Comparison of ENCODE assay signal across 10 cellular contexts in genomic region chr9:75455444-75455921, GRCh38.
A peak's percentile ranks its signal among the peaks of the same experiment; 100 is the strongest.
DNase-seq lines count a peak whose midpoint lies in the region; ATAC-seq lines count a peak whose summit lies in the region.
"Had no signal": no experiment of that assay in that cellular context is flagged by ENCODE, and none has a peak within 500 bp of the region (broad histone marks: within the 10 kb centered on the region; RNA-seq: fewer than 3 reads in every experiment).

No MANE protein-coding gene starts in this region.

- no peaks in the 10 kb centered on the region for H3K36me3 ChIP-seq in naive thymus-derived CD4-positive, alpha-beta T cell (ENCODE audit: control insufficient read depth in 2 of 3, insufficient read depth in 3 of 3, low read length in 3 of 3)

- H3K4me1 ChIP-seq in naive thymus-derived CD4-positive, alpha-beta T cell (ENCODE audit: control insufficient read depth in 2 of 2, insufficient read depth in 2 of 2, low read length in 2 of 2), result no peaks in the 10 kb centered on the region

- CTCF ChIA-PET in naive thymus-derived CD4-positive, alpha-beta T cell (lab: Charles Lee), result no interaction called here

- H3K9me3 Mint-ChIP-seq in naive thymus-derived CD4-positive, alpha-beta T cell, result peaks cover 0 to 2% (median 0%) of the 10 kb centered on the region in 11 donors
- H3K9me3 Mint-ChIP-seq in T-helper 2 cell treated with Interferon-gamma antibody and Interleukin-4, amounts not matched to agents 5 μg/mL and 100 μg/mL, for 36 hours, result no peaks in the 10 kb centered on the region

- ATAC-seq in GM18907 (IDR thresholded peaks at IDR 0.05; ENCODE audit: unreplicated experiment) (peak; percentile 99), HG02852 (IDR thresholded peaks at IDR 0.05; ENCODE audit: unreplicated experiment) (peak; percentile 97)
- ATAC-seq in naive thymus-derived CD4-positive, alpha-beta T cell, result peak; percentile 20
- ATAC-seq: activated CD8-positive, alpha-beta memory T cell treated with anti-CD3 and anti-CD28 coated beads, Interleukin-2, amount 10 ng/mL, durations not matched to agents 7 days and 5 days had no signal

- DNase-seq in NOMO-1 (lab: John Stamatoyannopoulos, UW; ENCODE audit: unreplicated experiment in 2 of 2), result peak; percentile 19 to 60
- no peak for DNase-seq in naive thymus-derived CD4-positive, alpha-beta T cell
- no peak for DNase-seq in T-helper 2 cell treated with Interferon-gamma antibody and Interleukin-4, amounts not matched to agents 5 μg/mL and 100 μg/mL, for 36 hours (ENCODE audit: low spot score)
- DNase-seq in GDM1 (lab: John Stamatoyannopoulos, UW), result no peak
- no peak for DNase-seq in HUDEP-2 (lab: John Stamatoyannopoulos, UW; ENCODE audit: unreplicated experiment in 76 of 76)
- no peak for DNase-seq in foreskin melanocyte
- DNase-seq: activated CD8-positive, alpha-beta memory T cell treated with anti-CD3 and anti-CD28 coated beads, Interleukin-2, amount 10 ng/mL, durations not matched to agents 7 days and 5 days; stimulated activated CD8-positive, alpha-beta memory T cell treated with anti-CD3 and anti-CD28 coated beads, Interleukin-4, amount 100 ng/mL, for 48 hours had no signal

- no peak overlapping the region for H3K4me3 Mint-ChIP-seq in naive thymus-derived CD4-positive, alpha-beta T cell
- H3K4me3 Mint-ChIP-seq in T-helper 2 cell treated with Interferon-gamma antibody and Interleukin-4, amounts not matched to agents 5 μg/mL and 100 μg/mL, for 36 hours, result no peak overlapping the region
- H3K4me3 Mint-ChIP-seq: activated CD8-positive, alpha-beta memory T cell treated with anti-CD3 and anti-CD28 coated beads, Interleukin-2, amount 10 ng/mL, durations not matched to agents 7 days and 5 days had no signal

- H3K4me3 ChIP-seq in naive thymus-derived CD4-positive, alpha-beta T cell (ENCODE audit: low read length), result no peak overlapping the region

- peaks cover 0 to 2% (median 0%) of the 10 kb centered on the region in 7 donors for H3K4me1 Mint-ChIP-seq in naive thymus-derived CD4-positive, alpha-beta T cell
- no peaks in the 10 kb centered on the region for H3K4me1 Mint-ChIP-seq in T-helper 2 cell treated with Interferon-gamma antibody and Interleukin-4, amounts not matched to agents 5 μg/mL and 100 μg/mL, for 36 hours (ENCODE audit: low read depth)
- H3K4me1 Mint-ChIP-seq: activated CD8-positive, alpha-beta memory T cell treated with anti-CD3 and anti-CD28 coated beads, Interleukin-2, amount 10 ng/mL, durations not matched to agents 7 days and 5 days had no signal

- intact Hi-C loops in naive thymus-derived CD4-positive, alpha-beta T cell (cut with micrococcal nuclease), result no loop called here

- POLR2A ChIA-PET in naive thymus-derived CD4-positive, alpha-beta T cell (lab: Charles Lee), result no interaction called here

- no peaks in the 10 kb centered on the region for H3K9me3 ChIP-seq in naive thymus-derived CD4-positive, alpha-beta T cell (ENCODE audit: control insufficient read depth in 2 of 3, low read length in 3 of 3)

- no peaks in the 10 kb centered on the region for H3K36me3 Mint-ChIP-seq in naive thymus-derived CD4-positive, alpha-beta T cell
- no peaks in the 10 kb centered on the region for H3K36me3 Mint-ChIP-seq in T-helper 2 cell treated with Interferon-gamma antibody and Interleukin-4, amounts not matched to agents 5 μg/mL and 100 μg/mL, for 36 hours (ENCODE audit: low read depth)
- H3K36me3 Mint-ChIP-seq: activated CD8-positive, alpha-beta memory T cell treated with anti-CD3 and anti-CD28 coated beads, Interleukin-2, amount 10 ng/mL, durations not matched to agents 7 days and 5 days had no signal

- no peak overlapping the region for H3K27ac Mint-ChIP-seq in naive thymus-derived CD4-positive, alpha-beta T cell
- no peak overlapping the region for H3K27ac Mint-ChIP-seq in T-helper 2 cell treated with Interferon-gamma antibody and Interleukin-4, amounts not matched to agents 5 μg/mL and 100 μg/mL, for 36 hours
- H3K27ac Mint-ChIP-seq: activated CD8-positive, alpha-beta memory T cell treated with anti-CD3 and anti-CD28 coated beads, Interleukin-2, amount 10 ng/mL, durations not matched to agents 7 days and 5 days had no signal

- no peak overlapping the region for H3K27ac ChIP-seq in naive thymus-derived CD4-positive, alpha-beta T cell (ENCODE audit: low read depth, low read length)

- H3K27me3 Mint-ChIP-seq in naive thymus-derived CD4-positive, alpha-beta T cell, result peaks cover 0 to 12% (median 6%) of the 10 kb centered on the region in 5 donors
- H3K27me3 Mint-ChIP-seq in T-helper 2 cell treated with Interferon-gamma antibody and Interleukin-4, amounts not matched to agents 5 μg/mL and 100 μg/mL, for 36 hours (ENCODE audit: low read depth), result no peaks in the 10 kb centered on the region
- H3K27me3 Mint-ChIP-seq: activated CD8-positive, alpha-beta memory T cell treated with anti-CD3 and anti-CD28 coated beads, Interleukin-2, amount 10 ng/mL, durations not matched to agents 7 days and 5 days had no signal

- H3K27me3 ChIP-seq in naive thymus-derived CD4-positive, alpha-beta T cell (ENCODE audit: control insufficient read depth in 2 of 2, insufficient read depth in 2 of 2, low read length in 2 of 2), result no peaks in the 10 kb centered on the region

Comparison
In these comparisons a context has a peak if more than half of its experiments do, and no peak if none do; other contexts are left out.
1. ATAC-seq: peak in every context shown above with its lines; median percentile 99 in GM18907; 97 in HG02852; 20 in naive thymus-derived CD4-positive, alpha-beta T cell.
2. DNase-seq: peak in NOMO-1 (2 of 2); none in naive thymus-derived CD4-positive, alpha-beta T cell (0 of 9), T-helper 2 cell treated with Interferon-gamma antibody and Interleukin-4, amounts not matched to agents 5 μg/mL and 100 μg/mL, for 36 hours (single experiment), GDM1 (single experiment), HUDEP-2 (0 of 76) and foreskin melanocyte (single experiment).